Comparison of ENCODE assay signal across 14 cellular contexts in the genomic region with DNA sequence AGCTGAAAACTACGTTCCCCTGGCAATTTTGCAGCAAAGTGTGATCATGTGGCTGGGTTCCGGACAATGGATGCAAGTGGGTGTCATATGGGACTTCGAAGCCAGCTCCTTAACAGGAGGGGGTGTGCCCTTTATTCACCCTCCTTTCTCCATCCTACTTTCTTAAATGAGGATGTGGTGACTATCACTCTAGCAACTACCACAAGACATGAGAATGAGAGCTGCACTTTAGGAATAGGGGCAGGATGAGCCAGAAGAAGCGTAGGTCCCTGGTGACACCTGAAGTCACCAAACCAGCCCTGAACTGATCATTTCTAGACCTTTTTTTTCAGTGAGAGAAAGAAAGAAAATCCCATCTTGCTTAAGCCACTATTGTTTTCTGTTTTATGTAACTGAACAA. TPM values are rescaled to one million over a fixed set of nuclear protein-coding genes. Genes with fewer than 3 reads are reported as not detected.
DNase-seq lines count a peak whose midpoint lies in the region; ATAC-seq, FAIRE-seq and TF ChIP-seq lines count a peak whose summit lies in the region.
"Had no signal": no experiment of that assay in that cellular context is flagged by ENCODE, and none has a peak within 500 bp of the region (broad histone marks: within the 10 kb centered on the region; RNA-seq: fewer than 3 reads in every experiment).

No MANE protein-coding gene starts in this region.

- ATAC-seq in lower lobe of right lung (no peak), GM21786 (IDR thresholded peaks at IDR 0.05; ENCODE audit: unreplicated experiment) (no peak)
- ATAC-seq: right cardiac atrium had no signal

- TF ChIP-seq POLR2A in GM12891 (IDR thresholded peaks at IDR 0.05; ENCODE audit: low read depth, low read length) = no peak

- H3K27ac ChIP-seq in BLaER1 treated with 17β-estradiol and CSF1 and Interleukin-3, amounts not matched to agents 10 nM and 100 nM = peak overlapping the region in 9 of 11 experiments; percentile 98 to 100 (median 100); a peak in 17 of 22 replicates
- peak overlapping the region; percentile 54 for H3K27ac ChIP-seq in lower lobe of right lung

- no peak overlapping the region for H3K4me3 Mint-ChIP-seq in activated CD4-positive, alpha-beta memory T cell treated with anti-CD3 and anti-CD28 coated beads for 36 hours

- H3K9ac ChIP-seq in BLaER1 treated with 17β-estradiol and CSF1 and Interleukin-3, amounts not matched to agents 10 nM and 100 nM = peak overlapping the region in 3 of 11 experiments; percentile 96 to 99 (median 99); a peak in 5 of 22 replicates

- POLR2A ChIA-PET in activated CD4-positive, alpha-beta memory T cell treated with anti-CD3 and anti-CD28 coated beads for 36 hours (lab: Charles Lee) = interaction anchor here (1.4 to 11.3 kb wide), 6 partner anchors 11 to 53 kb away, joined by 4 to 361 read pairs (median 5); partner anchors contain the start of gene IRF1

- in situ Hi-C loops in HAP-1 (cut with MboI; ENCODE audit: low sequenced_read_pairs) = no loop called here

- no peaks in the 10 kb centered on the region for H3K9me3 ChIP-seq in BLaER1 treated with 17β-estradiol and CSF1 and Interleukin-3, amounts not matched to agents 10 nM and 100 nM (replicated peaks in 1 of 11)
- H3K9me3 ChIP-seq in lower lobe of right lung (no peaks in the 10 kb centered on the region), HAP-1 (no peaks in the 10 kb centered on the region)

- H4K20me1 ChIP-seq in BLaER1 treated with 17β-estradiol and CSF1 and Interleukin-3, amounts not matched to agents 10 nM and 100 nM = no peaks in the 10 kb centered on the region

- H3K4me1 Mint-ChIP-seq in activated CD4-positive, alpha-beta memory T cell treated with anti-CD3 and anti-CD28 coated beads for 36 hours (ENCODE audit: low read depth) = peaks cover 89% of the 10 kb centered on the region

- H3K4me2 ChIP-seq in BLaER1 treated with 17β-estradiol and CSF1 and Interleukin-3, amounts not matched to agents 10 nM and 100 nM = peak overlapping the region; percentile 89 to 99 (median 93)

- no peaks in the 10 kb centered on the region for H3K27me3 Mint-ChIP-seq in activated CD4-positive, alpha-beta memory T cell treated with anti-CD3 and anti-CD28 coated beads for 36 hours

- no peaks in the 10 kb centered on the region for H3K9me3 Mint-ChIP-seq in activated CD4-positive, alpha-beta memory T cell treated with anti-CD3 and anti-CD28 coated beads for 36 hours

- CTCF ChIA-PET in activated CD4-positive, alpha-beta memory T cell treated with anti-CD3 and anti-CD28 coated beads for 36 hours (lab: Charles Lee) = interaction anchor here (0.7 to 3.6 kb wide), 3 partner anchors 11 to 433 kb away, joined by 3 to 13 read pairs (median 3); no protein-coding TSS in a partner anchor

- H3K4me3 ChIP-seq in BLaER1 treated with 17β-estradiol and CSF1 and Interleukin-3, amounts not matched to agents 10 nM and 100 nM = no peak overlapping the region
- H3K4me3 ChIP-seq in lower lobe of right lung (no peak overlapping the region), HAP-1 (no peak overlapping the region)

- intact Hi-C loops in activated CD4-positive, alpha-beta memory T cell treated with anti-CD3 and anti-CD28 coated beads for 36 hours (cut with micrococcal nuclease) = no loop called here
- intact Hi-C loops in lower lobe of right lung (cut with DNase I) = no loop called here

- no peak for TF ChIP-seq CTCF in lower lobe of right lung (IDR thresholded peaks at IDR 0.05)

- peaks cover 10% of the 10 kb centered on the region for H3K36me3 Mint-ChIP-seq in activated CD4-positive, alpha-beta memory T cell treated with anti-CD3 and anti-CD28 coated beads for 36 hours

- no peaks in the 10 kb centered on the region for H3K27me3 ChIP-seq in BLaER1 treated with 17β-estradiol and CSF1 and Interleukin-3, amounts not matched to agents 10 nM and 100 nM
- H3K27me3 ChIP-seq in lower lobe of right lung (ENCODE audit: low read depth) = no peaks in the 10 kb centered on the region
- H3K27me3 ChIP-seq in HAP-1 (ENCODE audit: low read depth) = no peaks in the 10 kb centered on the region

- H3K36me3 ChIP-seq in BLaER1 treated with 17β-estradiol and CSF1 and Interleukin-3, amounts not matched to agents 10 nM and 100 nM = peaks cover 0 to 43% (median 15%) of the 10 kb centered on the region in 11 experiments; a peak in 11 of 22 replicates
- H3K36me3 ChIP-seq in lower lobe of right lung (no peaks in the 10 kb centered on the region), HAP-1 (replicated peaks) (no peaks in the 10 kb centered on the region)

- peak overlapping the region; percentile 98 for H3K27ac Mint-ChIP-seq in activated CD4-positive, alpha-beta memory T cell treated with anti-CD3 and anti-CD28 coated beads for 36 hours

- FAIRE-seq in GM12891 (lab: Jason Lieb, UNC) = peak; percentile 61

- H3K4me1 ChIP-seq in BLaER1 treated with 17β-estradiol and CSF1 and Interleukin-3, amounts not matched to agents 10 nM and 100 nM = peaks cover 90 to 100% (median 96%) of the 10 kb centered on the region in 10 experiments
- H3K4me1 ChIP-seq in lower lobe of right lung (peaks cover 99% of the 10 kb centered on the region), HAP-1 (no peaks in the 10 kb centered on the region)

- DNase-seq in GM12891 (ENCODE audit: insufficient read length, low spot score) (no peak), lower lobe of right lung (no peak), T-helper 9 cell (no peak), HAP-1 (ENCODE audit: low spot score in 2 of 2) (no peak), GF-D8 (lab: John Stamatoyannopoulos, UW) (no peak)
- no peak for DNase-seq in activated CD4-positive, alpha-beta memory T cell treated with anti-CD3 and anti-CD28 coated beads for 36 hours
- DNase-seq: activated CD4-positive, alpha-beta T cell treated with anti-CD3 and anti-CD28 coated beads, Interleukin-2, amount 50 U/mL, for 1 hour; aorta; KBM-7; NCI-H2081 treated with DMSO at 0.1 percent for 48 hours; NK-92 treated with Interleukin-12 subunit alpha and Interleukin-12 subunit beta, amount 100 ng/mL, for 24 hours; right cardiac atrium had no signal

TF ChIP-seq in GM12891, 5 proteins besides CTCF, POLR2A, EP300 and RAD21:
- TF ChIP-seq POLR2AphosphoS5 (IDR thresholded peaks at IDR 0.05; ENCODE audit: low read depth, low read length) (no peak), POU2F2 (IDR thresholded peaks at IDR 0.05; ENCODE audit: low read depth, low read length) (no peak), TAF1 (IDR thresholded peaks at IDR 0.05; ENCODE audit: low read depth, low read length) (no peak), SPI1 (IDR thresholded peaks at IDR 0.05; ENCODE audit: low read depth, low read length) (peak; percentile 52), PAX5 (IDR thresholded peaks at IDR 0.05; ENCODE audit: insufficient read depth, low read length, severe bottlenecking) (no peak)

RNA-seq across cellular contexts. Expression of gene IRF1, which starts 58.9 kb away (rescaled TPM):
- 30.8 TPM for polyA plus RNA-seq in GM12891 (2012; ENCODE audit: low read depth, missing spikeins)
- 100 to 1,000 TPM; 104 to 106 TPM for total RNA-seq in activated CD4-positive, alpha-beta memory T cell treated with anti-CD3 and anti-CD28 coated beads for 36 hours
- total RNA-seq in lower lobe of right lung = 81.2 TPM
